ENCODE assay signal across 25 cellular contexts in genomic region chr5:157845894-157846598, GRCh38. TPM values are rescaled to one million over a fixed set of nuclear protein-coding genes. Genes with fewer than 3 reads are reported as not detected.
DNase-seq lines count a peak whose midpoint lies in the region; ATAC-seq and TF ChIP-seq lines count a peak whose summit lies in the region.
"Had no signal": no experiment of that assay in that cellular context is flagged by ENCODE, and none has a peak within 500 bp of the region (broad histone marks: within the 10 kb centered on the region; RNA-seq: fewer than 3 reads in every experiment).

No MANE protein-coding gene starts in this region.

- peaks cover 21% of the 10 kb centered on the region for H3K4me1 Mint-ChIP-seq in T-helper 17 cell

- peaks cover 2% of the 10 kb centered on the region for H3K36me3 Mint-ChIP-seq in T-helper 17 cell (ENCODE audit: low read depth)
- H3K36me3 Mint-ChIP-seq: IgD-negative memory B cell had no signal

- H3K27me3 Mint-ChIP-seq in T-helper 17 cell: no peaks in the 10 kb centered on the region
- H3K27me3 Mint-ChIP-seq: CD4-positive, alpha-beta memory T cell; IgD-negative memory B cell had no signal

- DNase-seq in Caki2 (ENCODE audit: low read depth) (peak; percentile 16), T-helper 17 cell (no peak), left lung (no peak), renal cortical epithelial cell (ENCODE audit: low read depth) (peak; percentile 28), vagina (ENCODE audit: extremely low spot score in 2 of 2) (no peak), substantia nigra (lab: John Stamatoyannopoulos, UW) (no peak)
- DNase-seq: C1 segment of cervical spinal cord; CD4-positive, alpha-beta memory T cell; COR-L47; H9; HFFc6; MM.1S; NCI-H1092; NCI-H1417 treated with DMSO at 0.1 percent for 48 hours; NCI-H1694 treated with DMSO at 0.1 percent for 48 hours; NCI-H2081; NCI-H2227 treated with DMSO at 0.1 percent for 48 hours; NCI-H526 treated with DMSO at 0.1 percent for 48 hours; PC-9; Right ventricle myocardium superior had no signal

- no peaks in the 10 kb centered on the region for H3K9me3 ChIP-seq in T-helper 17 cell (ENCODE audit: control insufficient read depth, low read length, poor library complexity, severe bottlenecking)
- H3K9me3 ChIP-seq in left lung: no peaks in the 10 kb centered on the region
- H3K9me3 ChIP-seq in vagina: no peaks in the 10 kb centered on the region
- H3K9me3 ChIP-seq: SJSA1 had no signal

- H3K4me3 ChIP-seq in left lung (no peak overlapping the region), vagina (no peak overlapping the region)
- H3K4me3 ChIP-seq: GM23338, PC-9, SJSA1 had no signal

- no peak overlapping the region for H3K4me3 Mint-ChIP-seq in T-helper 17 cell
- H3K4me3 Mint-ChIP-seq: CD4-positive, alpha-beta memory T cell; GM23338; H9; HFFc6 had no signal

- ATAC-seq in T-helper 17 cell (no peak), left lung (peak; percentile 36), HG03045 (IDR thresholded peaks at IDR 0.05; ENCODE audit: unreplicated experiment) (no peak)
- ATAC-seq: GM23338 had no signal

- no peak for TF ChIP-seq POLR2A in vagina (IDR thresholded peaks at IDR 0.05)

- intact Hi-C loops in left lung (cut with DNase I) (no loop called here), vagina (cut with DNase I) (no loop called here)

- no peak for TF ChIP-seq CTCF in left lung (IDR thresholded peaks at IDR 0.05)
- TF ChIP-seq CTCF in vagina (IDR thresholded peaks at IDR 0.05): no peak

- H3K27me3 ChIP-seq in left lung: no peaks in the 10 kb centered on the region
- H3K27me3 ChIP-seq in vagina: no peaks in the 10 kb centered on the region
- H3K27me3 ChIP-seq: SJSA1 had no signal

- H3K27ac ChIP-seq in left lung (no peak overlapping the region), vagina (no peak overlapping the region), substantia nigra (ENCODE audit: low read depth, low read length, poor library complexity, severe bottlenecking) (no peak overlapping the region)
- H3K27ac ChIP-seq: KMS-11, PC-9, SJSA1 had no signal

- peak overlapping the region; percentile 6 for H3K27ac Mint-ChIP-seq in T-helper 17 cell
- H3K27ac Mint-ChIP-seq: GM23338, H9, HFFc6 had no signal

- in situ Hi-C loops in Caki2 (cut with HindIII; ENCODE audit: low pct_unique_long_range_greater_than_20kb, low sequenced_read_pairs): no loop called here

- H3K4me1 ChIP-seq in left lung (peaks cover 0 to 12% of the 10 kb centered on the region in 2 donors), vagina (no peaks in the 10 kb centered on the region)
- H3K4me1 ChIP-seq: SJSA1 had no signal

- H3K36me3 ChIP-seq in left lung: peaks cover 0 to 13% of the 10 kb centered on the region in 2 donors
- peaks cover 0 to 10% of the 10 kb centered on the region in 2 donors for H3K36me3 ChIP-seq in vagina

RNA-seq across cellular contexts. Expression of gene CLINT1, which starts 12.9 kb away (rescaled TPM):
- total RNA-seq in Caki2 (2014; rRNA removed; shearing (Covaris generic); ENCODE audit: low replicate concordance): 89.3 and 91.4 TPM in 2 replicates
- total RNA-seq in T-helper 17 cell (100 to 1,000 TPM in 1 of 2 donors, 10 to 100 TPM in 1; 92.7 to 102 TPM), left lung (10 to 100 TPM; 68.0 to 76.8 TPM), renal cortical epithelial cell (82.1 and 176 TPM in 2 replicates), vagina (126 TPM)

Comparison
In these comparisons a context has a peak if more than half of its experiments do, and no peak if none do; other contexts are left out.
1. DNase-seq: peak in Caki2 (single experiment) and renal cortical epithelial cell (single experiment); none in T-helper 17 cell (0 of 3), left lung (0 of 2), vagina (0 of 2) and substantia nigra (0 of 49).